20 cellular contexts compared by ENCODE assay signal in the genomic region with DNA sequence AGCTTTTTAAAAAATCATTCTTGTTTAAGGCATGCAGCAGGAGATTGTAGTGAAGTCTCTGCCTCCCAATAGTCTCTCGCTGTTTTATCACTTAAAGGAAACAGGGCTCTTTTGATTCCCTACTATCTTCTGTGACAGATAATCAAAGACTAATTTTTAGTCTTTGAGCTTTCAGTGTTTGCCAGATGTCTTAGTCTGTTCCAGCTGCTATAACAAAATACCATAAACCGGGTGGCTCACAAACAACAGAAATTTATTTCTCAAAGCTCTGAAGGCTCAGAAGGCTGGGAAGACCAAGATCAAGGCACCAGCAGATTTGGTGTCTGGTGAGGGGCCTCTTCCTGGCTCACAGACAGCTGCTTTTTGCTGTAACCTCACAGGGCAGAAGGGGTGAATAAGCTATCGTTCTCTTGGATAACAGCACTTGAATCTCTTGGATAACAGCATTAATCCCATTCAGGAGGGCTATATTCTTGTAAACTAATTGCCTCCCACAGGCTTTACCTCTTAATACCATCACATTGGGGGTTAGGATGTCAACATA.
A peak's percentile ranks its signal among the peaks of the same experiment; 100 is the strongest.
DNase-seq lines count a peak whose midpoint lies in the region; ATAC-seq and TF ChIP-seq lines count a peak whose summit lies in the region.
"Had no signal": no experiment of that assay in that cellular context is flagged by ENCODE, and none has a peak within 500 bp of the region (broad histone marks: within the 10 kb centered on the region; RNA-seq: fewer than 3 reads in every experiment).

No MANE protein-coding gene starts in this region.

- H3K27ac Mint-ChIP-seq in T-helper 2 cell treated with Interferon-gamma antibody and Interleukin-4, amounts not matched to agents 5 μg/mL and 100 μg/mL, for 36 hours = no peak overlapping the region
- peak overlapping the region; percentile 15 for H3K27ac Mint-ChIP-seq in activated naive CD8-positive, alpha-beta T cell treated with anti-CD3 and anti-CD28 coated beads, Interleukin-2, amount 50 U/mL, for 24 hours

- H3K4me3 ChIP-seq in ACC112 (ENCODE audit: low read depth, low read length) = peak overlapping the region; percentile 9; the same call in 1 of the 2 replicates
- H3K4me3 ChIP-seq: dorsolateral prefrontal cortex, lower lobe of right lung, SJSA1, uterus had no signal

- H3K79me2 ChIP-seq in ACC112 (ENCODE audit: control insufficient read depth, insufficient read depth, low read length, unreplicated experiment) = no peaks in the 10 kb centered on the region

- H3K27ac ChIP-seq in ACC112 (ENCODE audit: low read depth, low read length) = no peak overlapping the region
- H3K27ac ChIP-seq: dorsolateral prefrontal cortex, HL-60, lower lobe of right lung, SJSA1, uterus had no signal

- CTCF ChIA-PET in HEK293T (lab: Yijun Ruan, JAX) = no interaction called here

- peak overlapping the region; percentile 9 for H2AFZ ChIP-seq in ACC112 (ENCODE audit: low read length, unreplicated experiment)

- POLR2A ChIA-PET in HEK293T (lab: Yijun Ruan, JAX) = no interaction called here

- no peak for ATAC-seq in activated naive CD8-positive, alpha-beta T cell treated with anti-CD3 and anti-CD28 coated beads, Interleukin-2, amount 50 U/mL, for 24 hours
- no peak for ATAC-seq in GM18511 (IDR thresholded peaks at IDR 0.05; ENCODE audit: unreplicated experiment)
- ATAC-seq: lower lobe of right lung, Panc1 had no signal

- no peaks in the 10 kb centered on the region for H3K27me3 Mint-ChIP-seq in T-helper 2 cell treated with Interferon-gamma antibody and Interleukin-4, amounts not matched to agents 5 μg/mL and 100 μg/mL, for 36 hours (ENCODE audit: low read depth)
- no peaks in the 10 kb centered on the region for H3K27me3 Mint-ChIP-seq in activated naive CD8-positive, alpha-beta T cell treated with anti-CD3 and anti-CD28 coated beads, Interleukin-2, amount 50 U/mL, for 24 hours

- DNase-seq in T-helper 2 cell treated with Interferon-gamma antibody and Interleukin-4, amounts not matched to agents 5 μg/mL and 100 μg/mL, for 36 hours (ENCODE audit: low spot score) = no peak
- DNase-seq in T-helper 2 cell (no peak), NCI-H524 (lab: John Stamatoyannopoulos, UW) (peak; percentile 63 to 84), HEK293T (ENCODE audit: extremely low spot score) (no peak), NCI-H128 (lab: John Stamatoyannopoulos, UW; ENCODE audit: unreplicated experiment) (no peak)
- no peak for DNase-seq in activated naive CD8-positive, alpha-beta T cell treated with anti-CD3 and anti-CD28 coated beads, Interleukin-2, amount 50 U/mL, for 24 hours
- DNase-seq: anterior cingulate cortex; BE2C; central memory CD4-positive, alpha-beta T cell; dorsolateral prefrontal cortex; erythroblast; hypothalamus; lower lobe of right lung; occipital lobe; uterus had no signal

- no peaks in the 10 kb centered on the region for H3K36me3 ChIP-seq in ACC112 (ENCODE audit: insufficient read depth, low read length)
- H3K36me3 ChIP-seq: BE2C, lower lobe of right lung, SJSA1, uterus had no signal

- peaks cover 16% of the 10 kb centered on the region for H3K36me3 Mint-ChIP-seq in T-helper 2 cell treated with Interferon-gamma antibody and Interleukin-4, amounts not matched to agents 5 μg/mL and 100 μg/mL, for 36 hours (ENCODE audit: low read depth)
- peaks cover 4% of the 10 kb centered on the region for H3K36me3 Mint-ChIP-seq in activated naive CD8-positive, alpha-beta T cell treated with anti-CD3 and anti-CD28 coated beads, Interleukin-2, amount 50 U/mL, for 24 hours (ENCODE audit: low read depth)

- no peaks in the 10 kb centered on the region for H3K27me3 ChIP-seq in ACC112 (ENCODE audit: insufficient read depth, low read length)
- H3K27me3 ChIP-seq: BE2C, SJSA1, uterus had no signal

- peaks cover 35% of the 10 kb centered on the region for H3K4me1 Mint-ChIP-seq in T-helper 2 cell treated with Interferon-gamma antibody and Interleukin-4, amounts not matched to agents 5 μg/mL and 100 μg/mL, for 36 hours (ENCODE audit: low read depth)
- peaks cover 69% of the 10 kb centered on the region for H3K4me1 Mint-ChIP-seq in activated naive CD8-positive, alpha-beta T cell treated with anti-CD3 and anti-CD28 coated beads, Interleukin-2, amount 50 U/mL, for 24 hours

- H3K9me3 Mint-ChIP-seq in T-helper 2 cell treated with Interferon-gamma antibody and Interleukin-4, amounts not matched to agents 5 μg/mL and 100 μg/mL, for 36 hours = peaks cover 19% of the 10 kb centered on the region
- no peaks in the 10 kb centered on the region for H3K9me3 Mint-ChIP-seq in activated naive CD8-positive, alpha-beta T cell treated with anti-CD3 and anti-CD28 coated beads, Interleukin-2, amount 50 U/mL, for 24 hours

- no peaks in the 10 kb centered on the region for H3K4me1 ChIP-seq in ACC112 (ENCODE audit: control insufficient read depth, insufficient read depth, low read length, unreplicated experiment)
- H3K4me1 ChIP-seq: BE2C, lower lobe of right lung, SJSA1, uterus had no signal

- peak overlapping the region; percentile 22 for H3K4me3 Mint-ChIP-seq in T-helper 2 cell treated with Interferon-gamma antibody and Interleukin-4, amounts not matched to agents 5 μg/mL and 100 μg/mL, for 36 hours
- H3K4me3 Mint-ChIP-seq in activated naive CD8-positive, alpha-beta T cell treated with anti-CD3 and anti-CD28 coated beads, Interleukin-2, amount 50 U/mL, for 24 hours = peak overlapping the region; percentile 27

TF ChIP-seq in HEK293T, 16 proteins besides CTCF, POLR2A, EP300 and RAD21:
- no peak for TF ChIP-seq CTBP1 (IDR thresholded peaks at IDR 0.05; ENCODE audit: borderline replicate concordance)
- no peak for TF ChIP-seq ELF4 (IDR thresholded peaks at IDR 0.05)
- TF ChIP-seq HDGF (IDR thresholded peaks at IDR 0.05; ENCODE audit: borderline replicate concordance) = no peak
- no peak for TF ChIP-seq LEF1 (IDR thresholded peaks at IDR 0.05; ENCODE audit: borderline replicate concordance)
- no peak for TF ChIP-seq BHLHE40 (IDR thresholded peaks at IDR 0.05; ENCODE audit: borderline replicate concordance)
- TF ChIP-seq ARNT (IDR thresholded peaks at IDR 0.05) = no peak
- no peak for TF ChIP-seq L3MBTL2 (conservative IDR thresholded peaks at IDR 0.05)
- no peak for TF ChIP-seq NFRKB (IDR thresholded peaks at IDR 0.05)
- TF ChIP-seq TARDBP (IDR thresholded peaks at IDR 0.05) = no peak
- TF ChIP-seq FOXM1 (IDR thresholded peaks at IDR 0.05; ENCODE audit: borderline replicate concordance) = no peak
- no peak for TF ChIP-seq PKNOX1 (IDR thresholded peaks at IDR 0.05)
- no peak for TF ChIP-seq FOXA1 (IDR thresholded peaks at IDR 0.05)
- no peak for TF ChIP-seq SP1 (IDR thresholded peaks at IDR 0.05)
- TF ChIP-seq ZNF384 (IDR thresholded peaks at IDR 0.05) = no peak
- TF ChIP-seq SUZ12 (IDR thresholded peaks at IDR 0.05) = no peak
- no peak for TF ChIP-seq FOXK2 (IDR thresholded peaks at IDR 0.05)
TF ChIP-seq in HEK293T: peak in this region for 0.

Comparison
In these comparisons a context has a peak if more than half of its experiments do, and no peak if none do; other contexts are left out.
1. DNase-seq: peak in NCI-H524 (2 of 2); none in T-helper 2 cell treated with Interferon-gamma antibody and Interleukin-4, amounts not matched to agents 5 μg/mL and 100 μg/mL, for 36 hours (single experiment), T-helper 2 cell (0 of 5), activated naive CD8-positive, alpha-beta T cell treated with anti-CD3 and anti-CD28 coated beads, Interleukin-2, amount 50 U/mL, for 24 hours (single experiment), HEK293T (single experiment) and NCI-H128 (single experiment).